In genomic region chr20:23636908-23637281, GRCh38 we compare ENCODE assay signal across 9 cellular contexts. TPM values are rescaled to one million over a fixed set of nuclear protein-coding genes. Genes with fewer than 3 reads are reported as not detected.
DNase-seq lines count a peak whose midpoint lies in the region; ATAC-seq and TF ChIP-seq lines count a peak whose summit lies in the region.
"Had no signal": no experiment of that assay in that cellular context is flagged by ENCODE, and none has a peak within 500 bp of the region (broad histone marks: within the 10 kb centered on the region; RNA-seq: fewer than 3 reads in every experiment).

No MANE protein-coding gene starts in this region.

- WGBS in urinary bladder = 26% methylated on average over 4 of the region's 4 CpGs

- peaks cover 9% of the 10 kb centered on the region for H3K4me1 ChIP-seq in mucosa of descending colon (ENCODE audit: low read depth)
- H3K4me1 ChIP-seq in urinary bladder (ENCODE audit: insufficient read depth) = no peaks in the 10 kb centered on the region

- H3K27ac Mint-ChIP-seq in activated naive CD8-positive, alpha-beta T cell treated with anti-CD3 and anti-CD28 coated beads, Interleukin-2, amount 10 ng/mL, durations not matched to agents 7 days and 5 days = no peak overlapping the region
- no peak overlapping the region for H3K27ac Mint-ChIP-seq in activated naive CD8-positive, alpha-beta T cell treated with anti-CD3 and anti-CD28 coated beads for 36 hours
- peak overlapping the region; percentile 86 for H3K27ac Mint-ChIP-seq in chondrocyte (ENCODE audit: unreplicated experiment)

- POLR2A ChIA-PET in activated naive CD8-positive, alpha-beta T cell treated with anti-CD3 and anti-CD28 coated beads, Interleukin-2, amount 10 ng/mL, durations not matched to agents 7 days and 5 days (lab: Charles Lee) = no interaction called here

- TF ChIP-seq CTCF in chondrocyte (IDR thresholded peaks at IDR 0.05) (no peak), mucosa of descending colon (IDR thresholded peaks at IDR 0.05) (no peak)

- no peaks in the 10 kb centered on the region for H3K9me3 Mint-ChIP-seq in activated naive CD8-positive, alpha-beta T cell treated with anti-CD3 and anti-CD28 coated beads, Interleukin-2, amount 10 ng/mL, durations not matched to agents 7 days and 5 days
- no peaks in the 10 kb centered on the region for H3K9me3 Mint-ChIP-seq in activated naive CD8-positive, alpha-beta T cell treated with anti-CD3 and anti-CD28 coated beads for 36 hours
- no peaks in the 10 kb centered on the region for H3K9me3 Mint-ChIP-seq in chondrocyte (ENCODE audit: low read depth)

- H3K4me3 ChIP-seq in mucosa of descending colon (peak overlapping the region; percentile 83), urinary bladder (ENCODE audit: low read depth, low read length) (peak overlapping the region; percentile 85)

- peaks cover 27% of the 10 kb centered on the region for H3K27me3 Mint-ChIP-seq in activated naive CD8-positive, alpha-beta T cell treated with anti-CD3 and anti-CD28 coated beads, Interleukin-2, amount 10 ng/mL, durations not matched to agents 7 days and 5 days
- peaks cover 29% of the 10 kb centered on the region for H3K27me3 Mint-ChIP-seq in activated naive CD8-positive, alpha-beta T cell treated with anti-CD3 and anti-CD28 coated beads for 36 hours
- no peaks in the 10 kb centered on the region for H3K27me3 Mint-ChIP-seq in chondrocyte (ENCODE audit: low read depth)

- H3K36me3 Mint-ChIP-seq in activated naive CD8-positive, alpha-beta T cell treated with anti-CD3 and anti-CD28 coated beads, Interleukin-2, amount 10 ng/mL, durations not matched to agents 7 days and 5 days = no peaks in the 10 kb centered on the region
- no peaks in the 10 kb centered on the region for H3K36me3 Mint-ChIP-seq in activated naive CD8-positive, alpha-beta T cell treated with anti-CD3 and anti-CD28 coated beads for 36 hours
- H3K36me3 Mint-ChIP-seq in chondrocyte (ENCODE audit: low read depth) = peaks cover 12% of the 10 kb centered on the region

- ATAC-seq in activated naive CD8-positive, alpha-beta T cell treated with anti-CD3 and anti-CD28 coated beads, Interleukin-2, amount 10 ng/mL, durations not matched to agents 7 days and 5 days (ENCODE audit: low read depth) = no peak
- no peak for ATAC-seq in mucosa of descending colon

- peak overlapping the region; percentile 94 for H3K27ac ChIP-seq in urinary bladder (ENCODE audit: low read depth)

- intact Hi-C loops in mucosa of descending colon (cut with DNase I, micrococcal nuclease) = no loop called here

- H3K9me3 ChIP-seq in mucosa of descending colon = no peaks in the 10 kb centered on the region

- H3K36me3 ChIP-seq in mucosa of descending colon (ENCODE audit: low read depth) (no peaks in the 10 kb centered on the region), urinary bladder (ENCODE audit: insufficient read depth) (peaks cover 2% of the 10 kb centered on the region)

- no peaks in the 10 kb centered on the region for H3K4me1 Mint-ChIP-seq in activated naive CD8-positive, alpha-beta T cell treated with anti-CD3 and anti-CD28 coated beads, Interleukin-2, amount 10 ng/mL, durations not matched to agents 7 days and 5 days
- peaks cover 3% of the 10 kb centered on the region for H3K4me1 Mint-ChIP-seq in activated naive CD8-positive, alpha-beta T cell treated with anti-CD3 and anti-CD28 coated beads for 36 hours
- peaks cover 29% of the 10 kb centered on the region for H3K4me1 Mint-ChIP-seq in chondrocyte (ENCODE audit: low read depth)

- no peak for DNase-seq in activated naive CD8-positive, alpha-beta T cell treated with anti-CD3 and anti-CD28 coated beads, Interleukin-2, amount 10 ng/mL, durations not matched to agents 7 days and 5 days
- DNase-seq in activated naive CD8-positive, alpha-beta T cell treated with anti-CD3 and anti-CD28 coated beads for 36 hours = no peak
- DNase-seq in chondrocyte (ENCODE audit: low spot score) (no peak), mucosa of descending colon (no peak), HPDE6-E6E7 (ENCODE audit: extremely low spot score) (no peak), occipital lobe (lab: John Stamatoyannopoulos, UW) (no peak), DMS 273 (lab: John Stamatoyannopoulos, UW; ENCODE audit: unreplicated experiment) (no peak)

- peak overlapping the region; percentile 58 for H3K4me3 Mint-ChIP-seq in activated naive CD8-positive, alpha-beta T cell treated with anti-CD3 and anti-CD28 coated beads, Interleukin-2, amount 10 ng/mL, durations not matched to agents 7 days and 5 days
- no peak overlapping the region for H3K4me3 Mint-ChIP-seq in activated naive CD8-positive, alpha-beta T cell treated with anti-CD3 and anti-CD28 coated beads for 36 hours
- H3K4me3 Mint-ChIP-seq in chondrocyte (ENCODE audit: unreplicated experiment) = peak overlapping the region; percentile 89

RNA-seq across cellular contexts. Expression of gene CST3, which starts 0.9 kb away (rescaled TPM):
- 1 to 10 TPM; 5.9 to 8.5 TPM for total RNA-seq in activated naive CD8-positive, alpha-beta T cell treated with anti-CD3 and anti-CD28 coated beads, Interleukin-2, amount 10 ng/mL, durations not matched to agents 7 days and 5 days
- under 1 TPM; 0.54 to 0.62 TPM for total RNA-seq in activated naive CD8-positive, alpha-beta T cell treated with anti-CD3 and anti-CD28 coated beads for 36 hours
- total RNA-seq in chondrocyte = 452 to 487 TPM (median 481 TPM) in 3 replicates
- 100 to 1,000 TPM; 763 to 916 (median 852) TPM for total RNA-seq in mucosa of descending colon
- 166 TPM for total RNA-seq in urinary bladder
- 1,484 TPM for polyA plus RNA-seq in urinary bladder
- total RNA-seq in occipital lobe = 104 TPM

RNA-seq across cellular contexts. Expression of gene CST9, which starts 31.2 kb away (rescaled TPM):
- not detected for total RNA-seq in activated naive CD8-positive, alpha-beta T cell treated with anti-CD3 and anti-CD28 coated beads, Interleukin-2, amount 10 ng/mL, durations not matched to agents 7 days and 5 days
- total RNA-seq in activated naive CD8-positive, alpha-beta T cell treated with anti-CD3 and anti-CD28 coated beads for 36 hours = not detected
- total RNA-seq in chondrocyte (not detected in 3 replicates), mucosa of descending colon (not detected), urinary bladder (not detected), occipital lobe (not detected)
- polyA plus RNA-seq in urinary bladder = not detected
- total RNA-seq: Daoy had no signal

RNA-seq across cellular contexts. Expression of gene CST4, which starts 51.9 kb away (rescaled TPM):
- not detected for total RNA-seq in activated naive CD8-positive, alpha-beta T cell treated with anti-CD3 and anti-CD28 coated beads, Interleukin-2, amount 10 ng/mL, durations not matched to agents 7 days and 5 days
- total RNA-seq in activated naive CD8-positive, alpha-beta T cell treated with anti-CD3 and anti-CD28 coated beads for 36 hours = not detected
- not detected in 3 replicates for total RNA-seq in chondrocyte
- total RNA-seq in mucosa of descending colon = not detected
- total RNA-seq in urinary bladder = not detected
- not detected for polyA plus RNA-seq in urinary bladder
- not detected for total RNA-seq in occipital lobe
- total RNA-seq: Daoy had no signal

Comparison
In these comparisons a context has a peak if more than half of its experiments do, and no peak if none do; other contexts are left out.
1. RNA of gene CST3, which starts 0.9 kb away (total RNA-seq): 763 to 916 TPM in mucosa of descending colon, 452 to 487 TPM in chondrocyte, 166 TPM in urinary bladder (single experiment) and 104 TPM in occipital lobe (single experiment); 5.9 to 8.5 TPM in activated naive CD8-positive, alpha-beta T cell treated with anti-CD3 and anti-CD28 coated beads, Interleukin-2, amount 10 ng/mL, durations not matched to agents 7 days and 5 days and 0.54 to 0.62 TPM in activated naive CD8-positive, alpha-beta T cell treated with anti-CD3 and anti-CD28 coated beads for 36 hours; every median in the first group is over 10 times any median in the second.